ENCODE assay signal across 8 cellular contexts in genomic region chr4:2756691-2757350, GRCh38. TPM values are rescaled to one million over a fixed set of nuclear protein-coding genes. Genes with fewer than 3 reads are reported as not detected.
A peak's percentile ranks its signal among the peaks of the same experiment; 100 is the strongest.
DNase-seq lines count a peak whose midpoint lies in the region; ATAC-seq and TF ChIP-seq lines count a peak whose summit lies in the region.

No MANE protein-coding gene starts in this region.

- H3K27me3 ChIP-seq in Caco-2 (replicated peaks; ENCODE audit: control insufficient read depth, insufficient read depth, low read length): no peaks in the 10 kb centered on the region
- H3K27me3 ChIP-seq in KMS-11 (ENCODE audit: insufficient read depth, low read depth): no peaks in the 10 kb centered on the region
- H3K27me3 ChIP-seq in ectodermal cell (ENCODE audit: control insufficient read depth, insufficient read depth, low read length, poor library complexity, severe bottlenecking): no peaks in the 10 kb centered on the region

- POLR2A ChIA-PET in Caco-2 (lab: Charles Lee) (no interaction called here), GM10248 (lab: Yijun Ruan, JAX) (interaction anchor here (1.7 kb wide), 1 partner anchor 11 kb away, joined by 7 read pairs; no protein-coding TSS in a partner anchor)

- H3K4me1 ChIP-seq in Caco-2 (peaks cover 26% of the 10 kb centered on the region), KMS-11 (ENCODE audit: low read depth, poor library complexity, severe bottlenecking) (peaks cover 4% of the 10 kb centered on the region), ectodermal cell (ENCODE audit: control insufficient read depth, insufficient read depth, low read length) (peaks cover 5% of the 10 kb centered on the region)

- H3K4me3 ChIP-seq in Caco-2 (ENCODE audit: low read depth, low read length) (0 out of 2 replicates have a peak overlapping the region, but pooled peaks have one; percentile 17), KMS-11 (IDR thresholded peaks at IDR 0.05; ENCODE audit: insufficient read depth, low read depth, low read length) (no peak overlapping the region), ectodermal cell (ENCODE audit: insufficient read depth, low read depth, low read length) (peak overlapping the region; percentile 26)

- peak overlapping the region; percentile 66 for H2AFZ ChIP-seq in KMS-11 (ENCODE audit: low read depth)

- no peak overlapping the region for H3K27ac ChIP-seq in KMS-11
- H3K27ac ChIP-seq in ectodermal cell (ENCODE audit: insufficient read depth, low read depth, low read length, poor library complexity, severe bottlenecking): peak overlapping the region; percentile 26

- 78 to 80% methylated on average over 25 of the region's 25 CpGs for WGBS in ectodermal cell, 2 experiments

- H3K79me2 ChIP-seq in KMS-11 (ENCODE audit: insufficient read depth, low read depth): peaks cover 6% of the 10 kb centered on the region; the same call in 1 of the 2 replicates

- H3K4me3 Mint-ChIP-seq in Caco-2 (ENCODE audit: unreplicated experiment): peak overlapping the region; percentile 74
- H3K4me3 Mint-ChIP-seq in osteocyte (ENCODE audit: unreplicated experiment): peak overlapping the region; percentile 67

- CTCF ChIA-PET in Caco-2 (lab: Charles Lee) (no interaction called here), GM10248 (lab: Yijun Ruan, JAX) (interaction anchor here (1.0 to 1.8 kb wide), 5 partner anchors 8 to 38 kb away, joined by 3 to 5 read pairs (median 3); no protein-coding TSS in a partner anchor)

- intact Hi-C loops in Caco-2 (cut with micrococcal nuclease; ENCODE audit: unreplicated experiment): loop anchor here (1.0 kb wide), 1 partner anchor 35 kb away; no protein-coding TSS in a partner anchor

- no peak for DNase-seq in Caco-2
- no peak for DNase-seq in osteocyte (ENCODE audit: extremely low spot score, unreplicated experiment)
- DNase-seq in GM10248 (ENCODE audit: extremely low spot score): no peak
- no peak for DNase-seq in HCEC 1CT
- no peak for DNase-seq in NCI-H2081 (lab: John Stamatoyannopoulos, UW)

- H3K9me3 ChIP-seq in Caco-2: no peaks in the 10 kb centered on the region
- H3K9me3 ChIP-seq in ectodermal cell (ENCODE audit: control insufficient read depth, low read length): no peaks in the 10 kb centered on the region

- H3K4me1 Mint-ChIP-seq in Caco-2 (ENCODE audit: low read depth, unreplicated experiment): peaks cover 15% of the 10 kb centered on the region
- peaks cover 18% of the 10 kb centered on the region for H3K4me1 Mint-ChIP-seq in osteocyte (ENCODE audit: unreplicated experiment)

- no peaks in the 10 kb centered on the region for H3K9me3 Mint-ChIP-seq in Caco-2 (ENCODE audit: unreplicated experiment)
- H3K9me3 Mint-ChIP-seq in osteocyte (ENCODE audit: unreplicated experiment): no peaks in the 10 kb centered on the region

- H3K36me3 Mint-ChIP-seq in Caco-2 (ENCODE audit: insufficient read depth, unreplicated experiment) (no peaks in the 10 kb centered on the region), osteocyte (ENCODE audit: unreplicated experiment) (no peaks in the 10 kb centered on the region)

- no peak for ATAC-seq in GM19324 (IDR thresholded peaks at IDR 0.05; ENCODE audit: low FRiP score, unreplicated experiment)

- H3K4me2 ChIP-seq in KMS-11: 0 out of 2 replicates have a peak overlapping the region, but pooled peaks have one; percentile 48

- no TSS peak for BruUV-seq in Caco-2 (replicated peaks; lab: Mats Ljungman, UMichigan)

- H3K27me3 Mint-ChIP-seq in Caco-2 (ENCODE audit: insufficient read depth, unreplicated experiment) (no peaks in the 10 kb centered on the region), osteocyte (ENCODE audit: unreplicated experiment) (no peaks in the 10 kb centered on the region)

- H3K36me3 ChIP-seq in Caco-2 (ENCODE audit: control insufficient read depth, insufficient read depth, low read length): no peaks in the 10 kb centered on the region
- no peaks in the 10 kb centered on the region for H3K36me3 ChIP-seq in KMS-11 (ENCODE audit: insufficient read depth)
- H3K36me3 ChIP-seq in ectodermal cell (ENCODE audit: control insufficient read depth, insufficient read depth, low read length): no peaks in the 10 kb centered on the region

- H3K27ac Mint-ChIP-seq in Caco-2 (ENCODE audit: unreplicated experiment): no peak overlapping the region
- peak overlapping the region; percentile 47 for H3K27ac Mint-ChIP-seq in osteocyte (ENCODE audit: unreplicated experiment)

- TF ChIP-seq CTCF in Caco-2 (IDR thresholded peaks at IDR 0.05; ENCODE audit: insufficient read depth in 1 of 2, low read depth in 1 of 2, low read length in 1 of 2, severe bottlenecking in 1 of 2, unreplicated experiment in 1 of 2): no peak
- TF ChIP-seq CTCF in KMS-11 (conservative IDR thresholded peaks at IDR 0.05; ENCODE audit: low read depth, low read length): no peak
- TF ChIP-seq CTCF in osteocyte (IDR thresholded peaks at IDR 0.05): no peak
- no peak for TF ChIP-seq CTCF in GM10248 (IDR thresholded peaks at IDR 0.05; ENCODE audit: control extremely low read depth, extremely low read depth, low read depth, missing control alignments)

- H4K20me1 ChIP-seq in KMS-11 (ENCODE audit: insufficient read depth): no peaks in the 10 kb centered on the region

- H3K9ac ChIP-seq in KMS-11: no peak overlapping the region

RNA-seq across cellular contexts. Expression of gene TNIP2, which starts 0.7 kb away (rescaled TPM):
- total RNA-seq in Caco-2 (2022) (35.8 and 36.3 TPM in 2 replicates), osteocyte (32.7 and 34.0 TPM in 2 replicates)
- polyA plus RNA-seq in ectodermal cell (2013, experiment 1 of 4): 27.7 TPM
- polyA plus RNA-seq in ectodermal cell (2013, experiment 2 of 4): 30.0 TPM
- 28.0 TPM for polyA plus RNA-seq in ectodermal cell (2013, experiment 3 of 4)
- polyA plus RNA-seq in ectodermal cell (2013, experiment 4 of 4): 26.8 TPM

RNA-seq across cellular contexts. Expression of gene SH3BP2, which starts 36.1 kb away (rescaled TPM):
- 44.4 and 48.5 TPM in 2 replicates for total RNA-seq in Caco-2 (2022)
- polyA plus RNA-seq in ectodermal cell (2013, experiment 1 of 4): 26.6 TPM
- 26.3 TPM for polyA plus RNA-seq in ectodermal cell (2013, experiment 2 of 4)
- polyA plus RNA-seq in ectodermal cell (2013, experiment 3 of 4): 18.4 TPM
- polyA plus RNA-seq in ectodermal cell (2013, experiment 4 of 4): 19.3 TPM
- 105 and 110 TPM in 2 replicates for total RNA-seq in osteocyte
